ENCODE assay signal across 1 cellular context in the genomic region with DNA sequence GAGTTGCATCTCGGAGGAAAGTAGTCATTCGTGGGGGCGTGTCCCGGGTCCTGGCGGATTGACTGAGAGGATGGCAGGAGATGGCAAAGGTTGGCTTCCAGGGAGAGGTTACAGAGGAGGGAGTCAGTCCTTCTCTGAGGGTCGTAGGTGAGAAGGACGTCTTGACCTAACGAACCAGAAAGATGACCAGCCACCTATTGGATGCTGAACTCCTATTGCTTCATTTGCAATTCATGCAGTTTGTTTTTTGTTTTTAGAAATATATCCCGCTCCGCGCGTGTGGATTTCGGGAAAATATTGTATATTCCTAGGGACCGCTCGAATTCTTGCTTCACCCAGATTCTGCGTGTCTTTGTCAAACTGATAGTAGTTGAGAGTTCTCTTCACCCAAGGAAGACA.
A peak's percentile ranks its signal among the peaks of the same experiment; 100 is the strongest.
TF ChIP-seq lines count a peak whose summit lies in the region.

No MANE protein-coding gene starts in this region.

TF ChIP-seq in HepG2, 621 proteins besides CTCF, POLR2A, EP300 and RAD21 (continued from another document):
- peak; percentile 38; the same call in 1 of the 2 replicates for TF ChIP-seq ARID4A (CRISPR knock-in tag; IDR thresholded peaks at IDR 0.05; ENCODE audit: borderline replicate concordance)
- TF ChIP-seq TCF12 (IDR thresholded peaks at IDR 0.05), result no peak
- TF ChIP-seq TCF12 (CRISPR knock-in tag; IDR thresholded peaks at IDR 0.05), result no peak
- TF ChIP-seq, protein P1, sequence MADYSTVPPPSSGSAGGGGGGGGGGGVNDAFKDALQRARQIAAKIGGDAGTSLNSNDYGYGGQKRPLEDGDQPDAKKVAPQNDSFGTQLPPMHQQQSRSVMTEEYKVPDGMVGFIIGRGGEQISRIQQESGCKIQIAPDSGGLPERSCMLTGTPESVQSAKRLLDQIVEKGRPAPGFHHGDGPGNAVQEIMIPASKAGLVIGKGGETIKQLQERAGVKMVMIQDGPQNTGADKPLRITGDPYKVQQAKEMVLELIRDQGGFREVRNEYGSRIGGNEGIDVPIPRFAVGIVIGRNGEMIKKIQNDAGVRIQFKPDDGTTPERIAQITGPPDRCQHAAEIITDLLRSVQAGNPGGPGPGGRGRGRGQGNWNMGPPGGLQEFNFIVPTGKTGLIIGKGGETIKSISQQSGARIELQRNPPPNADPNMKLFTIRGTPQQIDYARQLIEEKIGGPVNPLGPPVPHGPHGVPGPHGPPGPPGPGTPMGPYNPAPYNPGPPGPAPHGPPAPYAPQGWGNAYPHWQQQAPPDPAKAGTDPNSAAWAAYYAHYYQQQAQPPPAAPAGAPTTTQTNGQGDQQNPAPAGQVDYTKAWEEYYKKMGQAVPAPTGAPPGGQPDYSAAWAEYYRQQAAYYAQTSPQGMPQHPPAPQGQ (CRISPR knock-in tag; IDR thresholded peaks at IDR 0.05; ENCODE audit: borderline replicate concordance), result no peak
- no peak for TF ChIP-seq NBN (conservative IDR thresholded peaks at IDR 0.05)
- no peak for TF ChIP-seq ZNF160 (CRISPR knock-in tag; IDR thresholded peaks at IDR 0.05)
- TF ChIP-seq AGO1 (IDR thresholded peaks at IDR 0.05; ENCODE audit: low read depth, low read length, poor library complexity, severe bottlenecking), result no peak
- no peak for TF ChIP-seq KLF11 (CRISPR knock-in tag; IDR thresholded peaks at IDR 0.05)
- no peak for TF ChIP-seq NFE2L2 (IDR thresholded peaks at IDR 0.05; ENCODE audit: low read length)
- TF ChIP-seq ZNF773 (CRISPR knock-in tag; IDR thresholded peaks at IDR 0.05; ENCODE audit: borderline replicate concordance), result no peak
- TF ChIP-seq ARID2 (CRISPR knock-in tag; IDR thresholded peaks at IDR 0.05; ENCODE audit: borderline replicate concordance), result peak; percentile 5; the same call in 1 of the 2 replicates
- TF ChIP-seq, protein P2, sequence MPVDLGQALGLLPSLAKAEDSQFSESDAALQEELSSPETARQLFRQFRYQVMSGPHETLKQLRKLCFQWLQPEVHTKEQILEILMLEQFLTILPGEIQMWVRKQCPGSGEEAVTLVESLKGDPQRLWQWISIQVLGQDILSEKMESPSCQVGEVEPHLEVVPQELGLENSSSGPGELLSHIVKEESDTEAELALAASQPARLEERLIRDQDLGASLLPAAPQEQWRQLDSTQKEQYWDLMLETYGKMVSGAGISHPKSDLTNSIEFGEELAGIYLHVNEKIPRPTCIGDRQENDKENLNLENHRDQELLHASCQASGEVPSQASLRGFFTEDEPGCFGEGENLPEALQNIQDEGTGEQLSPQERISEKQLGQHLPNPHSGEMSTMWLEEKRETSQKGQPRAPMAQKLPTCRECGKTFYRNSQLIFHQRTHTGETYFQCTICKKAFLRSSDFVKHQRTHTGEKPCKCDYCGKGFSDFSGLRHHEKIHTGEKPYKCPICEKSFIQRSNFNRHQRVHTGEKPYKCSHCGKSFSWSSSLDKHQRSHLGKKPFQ (CRISPR knock-in tag; IDR thresholded peaks at IDR 0.05; ENCODE audit: insufficient replicate concordance), result peak; percentile 12
- TF ChIP-seq ATRX (CRISPR knock-in tag; IDR thresholded peaks at IDR 0.05; ENCODE audit: borderline replicate concordance), result no peak
- 0 out of 2 replicates have a peak, but pooled peaks have one; percentile 4 for TF ChIP-seq HOXA5 (CRISPR knock-in tag; IDR thresholded peaks at IDR 0.05)
- TF ChIP-seq, protein P3, sequence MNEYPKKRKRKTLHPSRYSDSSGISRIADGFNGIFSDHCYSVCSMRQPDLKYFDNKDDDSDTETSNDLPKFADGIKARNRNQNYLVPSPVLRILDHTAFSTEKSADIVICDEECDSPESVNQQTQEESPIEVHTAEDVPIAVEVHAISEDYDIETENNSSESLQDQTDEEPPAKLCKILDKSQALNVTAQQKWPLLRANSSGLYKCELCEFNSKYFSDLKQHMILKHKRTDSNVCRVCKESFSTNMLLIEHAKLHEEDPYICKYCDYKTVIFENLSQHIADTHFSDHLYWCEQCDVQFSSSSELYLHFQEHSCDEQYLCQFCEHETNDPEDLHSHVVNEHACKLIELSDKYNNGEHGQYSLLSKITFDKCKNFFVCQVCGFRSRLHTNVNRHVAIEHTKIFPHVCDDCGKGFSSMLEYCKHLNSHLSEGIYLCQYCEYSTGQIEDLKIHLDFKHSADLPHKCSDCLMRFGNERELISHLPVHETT (CRISPR knock-in tag; conservative IDR thresholded peaks at IDR 0.05), result 0 out of 2 replicates have a peak, but pooled peaks have one; percentile 11
- 0 out of 2 replicates have a peak, but pooled peaks have one; percentile 37 for TF ChIP-seq MXD4 (CRISPR knock-in tag; IDR thresholded peaks at IDR 0.05)
- TF ChIP-seq YEATS2 (CRISPR knock-in tag; IDR thresholded peaks at IDR 0.05; ENCODE audit: borderline replicate concordance), result peak; percentile 4; the same call in 1 of the 2 replicates
- 0 out of 2 replicates have a peak, but pooled peaks have one; percentile 33 for TF ChIP-seq ZNF292 (CRISPR knock-in tag; IDR thresholded peaks at IDR 0.05; ENCODE audit: borderline replicate concordance, low read depth)
- TF ChIP-seq ZNF326 (CRISPR knock-in tag; IDR thresholded peaks at IDR 0.05; ENCODE audit: borderline replicate concordance), result no peak
- TF ChIP-seq ZBTB20 (CRISPR knock-in tag; IDR thresholded peaks at IDR 0.05; ENCODE audit: borderline replicate concordance, low read depth), result no peak; the same call in 1 of the 2 replicates
- TF ChIP-seq, protein P4, sequence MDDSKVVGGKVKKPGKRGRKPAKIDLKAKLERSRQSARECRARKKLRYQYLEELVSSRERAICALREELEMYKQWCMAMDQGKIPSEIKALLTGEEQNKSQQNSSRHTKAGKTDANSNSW (CRISPR knock-in tag; IDR thresholded peaks at IDR 0.05; ENCODE audit: borderline replicate concordance), result no peak
- TF ChIP-seq, protein P5, sequence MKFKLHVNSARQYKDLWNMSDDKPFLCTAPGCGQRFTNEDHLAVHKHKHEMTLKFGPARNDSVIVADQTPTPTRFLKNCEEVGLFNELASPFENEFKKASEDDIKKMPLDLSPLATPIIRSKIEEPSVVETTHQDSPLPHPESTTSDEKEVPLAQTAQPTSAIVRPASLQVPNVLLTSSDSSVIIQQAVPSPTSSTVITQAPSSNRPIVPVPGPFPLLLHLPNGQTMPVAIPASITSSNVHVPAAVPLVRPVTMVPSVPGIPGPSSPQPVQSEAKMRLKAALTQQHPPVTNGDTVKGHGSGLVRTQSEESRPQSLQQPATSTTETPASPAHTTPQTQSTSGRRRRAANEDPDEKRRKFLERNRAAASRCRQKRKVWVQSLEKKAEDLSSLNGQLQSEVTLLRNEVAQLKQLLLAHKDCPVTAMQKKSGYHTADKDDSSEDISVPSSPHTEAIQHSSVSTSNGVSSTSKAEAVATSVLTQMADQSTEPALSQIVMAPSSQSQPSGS (CRISPR knock-in tag; IDR thresholded peaks at IDR 0.05), result 0 out of 2 replicates have a peak, but pooled peaks have one; percentile 2
- no peak for TF ChIP-seq KDM2A (CRISPR knock-in tag; IDR thresholded peaks at IDR 0.05; ENCODE audit: borderline replicate concordance, low read depth)
- no peak for TF ChIP-seq ZSCAN30 (CRISPR knock-in tag; IDR thresholded peaks at IDR 0.05)
- TF ChIP-seq TGIF2 (CRISPR knock-in tag; IDR thresholded peaks at IDR 0.05), result no peak
- no peak for TF ChIP-seq ZFX (CRISPR knock-in tag; IDR thresholded peaks at IDR 0.05; ENCODE audit: low read depth)
- no peak for TF ChIP-seq MTF1 (CRISPR knock-in tag; IDR thresholded peaks at IDR 0.05)
- TF ChIP-seq ZNF589 (CRISPR knock-in tag; conservative IDR thresholded peaks at IDR 0.05), result no peak
- TF ChIP-seq, protein P6, sequence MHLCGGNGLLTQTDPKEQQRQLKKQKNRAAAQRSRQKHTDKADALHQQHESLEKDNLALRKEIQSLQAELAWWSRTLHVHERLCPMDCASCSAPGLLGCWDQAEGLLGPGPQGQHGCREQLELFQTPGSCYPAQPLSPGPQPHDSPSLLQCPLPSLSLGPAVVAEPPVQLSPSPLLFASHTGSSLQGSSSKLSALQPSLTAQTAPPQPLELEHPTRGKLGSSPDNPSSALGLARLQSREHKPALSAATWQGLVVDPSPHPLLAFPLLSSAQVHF (CRISPR knock-in tag; IDR thresholded peaks at IDR 0.05), result no peak
- TF ChIP-seq SP140L (CRISPR knock-in tag; IDR thresholded peaks at IDR 0.05; ENCODE audit: borderline replicate concordance), result no peak
- no peak for TF ChIP-seq CBFB (CRISPR knock-in tag; IDR thresholded peaks at IDR 0.05)
- 0 out of 2 replicates have a peak, but pooled peaks have one; percentile 3 for TF ChIP-seq CEBPG (CRISPR knock-in tag; IDR thresholded peaks at IDR 0.05)
- 0 out of 2 replicates have a peak, but pooled peaks have one; percentile 17 for TF ChIP-seq ZNF33B (CRISPR knock-in tag; IDR thresholded peaks at IDR 0.05)
- TF ChIP-seq ZNF547 (CRISPR knock-in tag; IDR thresholded peaks at IDR 0.05), result no peak
- TF ChIP-seq, protein P7, sequence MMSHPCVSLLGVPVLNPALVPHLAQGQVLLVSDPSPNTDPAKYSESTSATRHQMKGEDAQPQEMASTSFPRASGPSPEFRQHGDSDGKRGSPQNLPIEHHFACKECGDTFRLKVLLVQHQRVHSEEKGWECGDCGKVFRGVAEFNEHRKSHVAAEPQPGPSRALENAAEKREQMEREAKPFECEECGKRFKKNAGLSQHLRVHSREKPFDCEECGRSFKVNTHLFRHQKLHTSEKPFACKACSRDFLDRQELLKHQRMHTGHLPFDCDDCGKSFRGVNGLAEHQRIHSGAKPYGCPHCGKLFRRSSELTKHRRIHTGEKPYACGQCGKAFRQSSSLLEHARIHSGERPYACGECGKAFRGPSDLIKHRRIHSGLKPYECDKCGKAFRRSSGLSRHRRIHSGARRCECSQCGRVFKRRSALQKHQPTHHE (CRISPR knock-in tag; IDR thresholded peaks at IDR 0.05; ENCODE audit: borderline replicate concordance), result no peak
- TF ChIP-seq, protein P8, sequence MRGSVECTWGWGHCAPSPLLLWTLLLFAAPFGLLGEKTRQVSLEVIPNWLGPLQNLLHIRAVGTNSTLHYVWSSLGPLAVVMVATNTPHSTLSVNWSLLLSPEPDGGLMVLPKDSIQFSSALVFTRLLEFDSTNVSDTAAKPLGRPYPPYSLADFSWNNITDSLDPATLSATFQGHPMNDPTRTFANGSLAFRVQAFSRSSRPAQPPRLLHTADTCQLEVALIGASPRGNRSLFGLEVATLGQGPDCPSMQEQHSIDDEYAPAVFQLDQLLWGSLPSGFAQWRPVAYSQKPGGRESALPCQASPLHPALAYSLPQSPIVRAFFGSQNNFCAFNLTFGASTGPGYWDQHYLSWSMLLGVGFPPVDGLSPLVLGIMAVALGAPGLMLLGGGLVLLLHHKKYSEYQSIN (CRISPR knock-in tag; IDR thresholded peaks at IDR 0.05; ENCODE audit: borderline replicate concordance), result no peak
- TF ChIP-seq FLYWCH1 (CRISPR knock-in tag; IDR thresholded peaks at IDR 0.05), result no peak
- TF ChIP-seq STAT5B (CRISPR knock-in tag; IDR thresholded peaks at IDR 0.05), result no peak
- TF ChIP-seq, protein P9, sequence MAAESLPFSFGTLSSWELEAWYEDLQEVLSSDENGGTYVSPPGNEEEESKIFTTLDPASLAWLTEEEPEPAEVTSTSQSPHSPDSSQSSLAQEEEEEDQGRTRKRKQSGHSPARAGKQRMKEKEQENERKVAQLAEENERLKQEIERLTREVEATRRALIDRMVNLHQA (CRISPR knock-in tag; IDR thresholded peaks at IDR 0.05), result no peak
- TF ChIP-seq PITX1 (CRISPR knock-in tag; IDR thresholded peaks at IDR 0.05), result no peak
- no peak for TF ChIP-seq NAIF1 (CRISPR knock-in tag; IDR thresholded peaks at IDR 0.05; ENCODE audit: borderline replicate concordance)
